8 cellular contexts compared by ENCODE assay signal in the genomic region with DNA sequence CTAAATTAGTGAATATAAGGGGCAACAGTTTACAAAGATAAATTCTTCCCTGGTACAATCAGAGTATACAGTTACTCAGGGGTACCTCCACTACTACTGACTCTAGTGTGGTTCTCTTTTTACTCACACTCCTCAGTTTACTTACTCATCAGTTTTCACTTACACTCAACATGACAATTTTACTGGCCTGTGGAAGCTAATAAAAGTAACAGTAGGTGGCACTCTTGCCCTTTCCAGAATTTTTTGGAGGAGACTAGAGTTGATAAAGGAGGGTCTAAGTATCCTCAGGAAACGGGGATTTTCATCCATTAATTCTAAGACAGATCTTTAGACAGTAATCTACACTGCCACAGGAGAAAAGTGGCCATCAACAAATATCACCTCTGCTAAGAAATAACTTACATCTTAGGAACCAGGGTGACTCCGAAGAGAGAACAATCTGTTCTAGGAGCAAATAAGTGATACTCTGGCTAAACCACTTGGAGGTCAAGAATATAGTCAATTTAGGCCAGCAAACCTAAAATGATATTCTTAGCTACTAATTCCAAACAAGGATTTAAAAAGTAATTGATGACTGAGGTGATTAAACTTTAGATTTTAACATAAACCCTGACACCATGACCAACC.
DNase-seq lines count a peak whose midpoint lies in the region; ATAC-seq and TF ChIP-seq lines count a peak whose summit lies in the region.

No MANE protein-coding gene starts in this region.

- no peak for TF ChIP-seq POLR2A in uterus (IDR thresholded peaks at IDR 0.05)

- H4K20me1 ChIP-seq in OCI-LY3 (ENCODE audit: insufficient read depth, low read length), result peaks cover 3% of the 10 kb centered on the region; the same call in 1 of the 2 replicates

- H3K36me3 ChIP-seq in OCI-LY3 (replicated peaks; ENCODE audit: low read depth, low read length), result peaks cover 49% of the 10 kb centered on the region
- no peaks in the 10 kb centered on the region for H3K36me3 ChIP-seq in uterus

- POLR2A ChIA-PET in HEK293T (lab: Yijun Ruan, JAX), result no interaction called here

- H3K79me2 ChIP-seq in OCI-LY3 (ENCODE audit: low read length), result no peaks in the 10 kb centered on the region

- CTCF ChIA-PET in HEK293T (lab: Yijun Ruan, JAX), result interaction anchor here (0.5 to 3.2 kb wide), 13 partner anchors 23 to 266 kb away, joined by 3 to 28 read pairs (median 3); no protein-coding TSS in a partner anchor

- H3K27me3 ChIP-seq in OCI-LY3 (ENCODE audit: low read depth, low read length) (no peaks in the 10 kb centered on the region), uterus (no peaks in the 10 kb centered on the region)

- H3K4me1 ChIP-seq in OCI-LY3 (ENCODE audit: low read length) (peaks cover 6% of the 10 kb centered on the region), uterus (no peaks in the 10 kb centered on the region)

- H3K27ac ChIP-seq in OCI-LY3 (ENCODE audit: low read length) (no peak overlapping the region), uterus (peak overlapping the region in 1 of 2 donors; percentile 13)

- intact Hi-C loops in uterus (cut with DNase I; ENCODE audit: low total_unique reads), result no loop called here

- no peak overlapping the region for H3K4me2 ChIP-seq in OCI-LY3 (ENCODE audit: low read length)

- H2AFZ ChIP-seq in OCI-LY3 (ENCODE audit: low read depth, low read length), result no peak overlapping the region

- H3K4me3 ChIP-seq in OCI-LY3 (ENCODE audit: low read length) (no peak overlapping the region), uterus (no peak overlapping the region)

- H3K9me3 ChIP-seq in OCI-LY3 (ENCODE audit: insufficient read depth, low read length) (no peaks in the 10 kb centered on the region), uterus (no peaks in the 10 kb centered on the region)

- no peak for ATAC-seq in HG02642 (IDR thresholded peaks at IDR 0.05; ENCODE audit: poor library complexity, unreplicated experiment)

- TF ChIP-seq CTCF in OCI-LY3 (IDR thresholded peaks at IDR 0.05; ENCODE audit: low read depth, low read length) (peak; percentile 80), uterus (IDR thresholded peaks at IDR 0.05) (peak; percentile 67 to 79 (median 72))

- H3K9ac ChIP-seq in OCI-LY3 (ENCODE audit: low read length), result no peak overlapping the region

- DNase-seq in DMS 273 treated with DMSO at 0.1 percent for 48 hours (lab: John Stamatoyannopoulos, UW), result peak; percentile 3
- DNase-seq in HEK293T (ENCODE audit: extremely low spot score), result peak; percentile 27
- DNase-seq in dermis microvascular lymphatic vessel endothelial cell (ENCODE audit: low read depth in 2 of 2), result peak; percentile 37 to 54
- DNase-seq in lung microvascular endothelial cell (ENCODE audit: low read depth in 2 of 2), result peak; percentile 55 to 63
- no peak for DNase-seq in uterus
- no peak for DNase-seq in NCI-H446 treated with DMSO at 0.1 percent for 48 hours (lab: John Stamatoyannopoulos, UW)

TF ChIP-seq in HEK293T, 16 proteins besides CTCF, POLR2A, EP300 and RAD21:
- TF ChIP-seq HDGF (IDR thresholded peaks at IDR 0.05; ENCODE audit: borderline replicate concordance) (no peak), SP1 (IDR thresholded peaks at IDR 0.05) (no peak), SUZ12 (IDR thresholded peaks at IDR 0.05) (no peak), LEF1 (IDR thresholded peaks at IDR 0.05; ENCODE audit: borderline replicate concordance) (no peak), NFRKB (IDR thresholded peaks at IDR 0.05) (no peak), CTBP1 (IDR thresholded peaks at IDR 0.05; ENCODE audit: borderline replicate concordance) (no peak), ZNF384 (IDR thresholded peaks at IDR 0.05) (no peak), FOXA1 (IDR thresholded peaks at IDR 0.05) (no peak), FOXM1 (IDR thresholded peaks at IDR 0.05; ENCODE audit: borderline replicate concordance) (no peak), TARDBP (IDR thresholded peaks at IDR 0.05) (no peak)
- TF ChIP-seq, protein P1, sequence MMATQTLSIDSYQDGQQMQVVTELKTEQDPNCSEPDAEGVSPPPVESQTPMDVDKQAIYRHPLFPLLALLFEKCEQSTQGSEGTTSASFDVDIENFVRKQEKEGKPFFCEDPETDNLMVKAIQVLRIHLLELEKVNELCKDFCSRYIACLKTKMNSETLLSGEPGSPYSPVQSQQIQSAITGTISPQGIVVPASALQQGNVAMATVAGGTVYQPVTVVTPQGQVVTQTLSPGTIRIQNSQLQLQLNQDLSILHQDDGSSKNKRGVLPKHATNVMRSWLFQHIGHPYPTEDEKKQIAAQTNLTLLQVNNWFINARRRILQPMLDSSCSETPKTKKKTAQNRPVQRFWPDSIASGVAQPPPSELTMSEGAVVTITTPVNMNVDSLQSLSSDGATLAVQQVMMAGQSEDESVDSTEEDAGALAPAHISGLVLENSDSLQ (IDR thresholded peaks at IDR 0.05), result no peak

Comparison
In these comparisons a context has a peak if more than half of its experiments do, and no peak if none do; other contexts are left out.
1. DNase-seq: peak in DMS 273 treated with DMSO at 0.1 percent for 48 hours (single experiment), HEK293T (single experiment), dermis microvascular lymphatic vessel endothelial cell (2 of 2) and lung microvascular endothelial cell (2 of 2); none in uterus (0 of 2) and NCI-H446 treated with DMSO at 0.1 percent for 48 hours (single experiment).